Comparison of ENCODE assay signal across 10 cellular contexts in the genomic region with DNA sequence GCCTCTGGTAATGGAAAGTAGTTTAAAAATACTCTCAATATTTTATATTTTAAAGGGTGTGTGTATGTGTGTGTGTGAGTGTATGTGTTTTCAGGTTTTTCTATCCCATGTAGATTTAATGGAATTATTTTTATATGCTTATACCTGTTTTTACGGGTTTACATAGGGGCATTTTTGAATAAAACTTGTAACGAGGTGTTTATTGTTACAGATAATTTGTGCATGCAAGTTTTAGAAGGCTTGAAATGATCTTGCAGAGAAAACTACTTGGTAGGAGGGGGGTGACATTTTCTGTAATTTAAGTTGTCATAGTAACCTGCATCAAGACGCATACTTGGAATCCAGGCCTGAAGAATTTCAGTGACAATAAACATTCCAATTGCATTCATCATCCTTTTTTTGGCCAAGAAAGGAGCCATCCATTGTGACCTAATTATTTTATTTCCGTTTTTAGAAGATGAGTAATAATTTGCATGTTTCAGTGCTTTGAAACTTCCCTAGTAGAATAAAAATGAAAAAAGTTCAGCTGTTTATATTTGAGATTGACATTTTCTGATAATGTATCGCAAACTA. TPM values are rescaled to one million over a fixed set of nuclear protein-coding genes. Genes with fewer than 3 reads are reported as not detected.
DNase-seq lines count a peak whose midpoint lies in the region; ATAC-seq and TF ChIP-seq lines count a peak whose summit lies in the region.
"Had no signal": no experiment of that assay in that cellular context is flagged by ENCODE, and none has a peak within 500 bp of the region (broad histone marks: within the 10 kb centered on the region; RNA-seq: fewer than 3 reads in every experiment).

No MANE protein-coding gene starts in this region.

- no peaks in the 10 kb centered on the region for H3K27me3 ChIP-seq in RWPE2 (ENCODE audit: insufficient read depth, poor library complexity, severe bottlenecking)
- H3K27me3 ChIP-seq in psoas muscle (ENCODE audit: insufficient read depth in 3 of 3, low read length in 2 of 3), result no peaks in the 10 kb centered on the region
- H3K27me3 ChIP-seq in prostate gland (replicated peaks; ENCODE audit: insufficient read depth), result no peaks in the 10 kb centered on the region
- H3K27me3 ChIP-seq in BE2C, result no peaks in the 10 kb centered on the region
- H3K27me3 ChIP-seq: heart left ventricle, upper lobe of left lung had no signal

- H3K4me3 ChIP-seq in RWPE2 (ENCODE audit: severe bottlenecking) (no peak overlapping the region), fibroblast of pulmonary artery (replicated peaks; ENCODE audit: low read depth, low read length) (no peak overlapping the region), psoas muscle (no peak overlapping the region), prostate gland (no peak overlapping the region), BE2C (ENCODE audit: low read depth, low read length) (no peak overlapping the region)
- H3K4me3 ChIP-seq: heart left ventricle, upper lobe of left lung had no signal

- intact Hi-C loops in psoas muscle (cut with DNase I) (no loop called here), prostate gland (cut with DNase I) (no loop called here)

- H3K4me1 ChIP-seq in RWPE2 (ENCODE audit: insufficient read depth, poor library complexity, severe bottlenecking) (peaks cover 11% of the 10 kb centered on the region), psoas muscle (peaks cover 38% of the 10 kb centered on the region), prostate gland (replicated peaks) (peaks cover 2% of the 10 kb centered on the region), BE2C (no peaks in the 10 kb centered on the region)

- H3K36me3 ChIP-seq in RWPE2 (ENCODE audit: low read depth) (no peaks in the 10 kb centered on the region), psoas muscle (ENCODE audit: insufficient read depth in 1 of 2, low read depth in 1 of 2) (no peaks in the 10 kb centered on the region), prostate gland (no peaks in the 10 kb centered on the region), BE2C (no peaks in the 10 kb centered on the region)
- H3K36me3 ChIP-seq: upper lobe of left lung had no signal

- 44 to 58% (median 52%) methylated on average over 5 of the region's 5 CpGs for WGBS in psoas muscle, 3 donors
- 44% methylated on average over 5 of the region's 5 CpGs for WGBS in prostate gland

- ATAC-seq in RWPE2 (ENCODE audit: low read depth) (peak; percentile 48; the same call in 1 of the 3 replicates), psoas muscle (peak in 3 of 4 donors; percentile 49 to 51 (median 50))

- TF ChIP-seq CTCF in RWPE2 (IDR thresholded peaks at IDR 0.05; ENCODE audit: poor library complexity, severe bottlenecking) (no peak), fibroblast of pulmonary artery (IDR thresholded peaks at IDR 0.05; ENCODE audit: low read length, missing control alignments) (no peak), psoas muscle (IDR thresholded peaks at IDR 0.05) (no peak), prostate gland (IDR thresholded peaks at IDR 0.05) (no peak), BE2C (IDR thresholded peaks at IDR 0.05; ENCODE audit: low read depth, low read length) (no peak)

- DNase-seq in GM04503 (ENCODE audit: low read depth) (peak; percentile 96), RWPE2 (ENCODE audit: low spot score) (no peak), fibroblast of pulmonary artery (ENCODE audit: low read depth) (peak; percentile 97), psoas muscle (no peak), prostate gland (ENCODE audit: low spot score) (no peak), BE2C (no peak), NCI-H82 (lab: John Stamatoyannopoulos, UW) (no peak)
- DNase-seq in activated CD4-positive, alpha-beta T cell treated with anti-CD3 and anti-CD28 coated beads, Interleukin-2, amount 50 U/mL, for 4 hours, result no peak
- DNase-seq: heart left ventricle, upper lobe of left lung had no signal

- H3K27ac ChIP-seq in RWPE2 (ENCODE audit: poor library complexity, severe bottlenecking), result peak overlapping the region; percentile 18
- no peak overlapping the region for H3K27ac ChIP-seq in psoas muscle
- H3K27ac ChIP-seq in prostate gland, result no peak overlapping the region

- H3K9me3 ChIP-seq in RWPE2 (ENCODE audit: severe bottlenecking) (no peaks in the 10 kb centered on the region), psoas muscle (peaks cover 3% of the 10 kb centered on the region), prostate gland (no peaks in the 10 kb centered on the region), BE2C (no peaks in the 10 kb centered on the region)
- H3K9me3 ChIP-seq: upper lobe of left lung had no signal

- no peak for TF ChIP-seq POLR2A in prostate gland (IDR thresholded peaks at IDR 0.05)

RNA-seq across cellular contexts. Expression of a gene that starts 39.0 kb away (rescaled TPM):
- total RNA-seq in psoas muscle, result 10 to 100 TPM; 41.9 to 80.3 (median 54.2) TPM
- polyA plus RNA-seq in psoas muscle, result 10 to 100 TPM in 2 of 3 donors, 1 to 10 TPM in 1; 7.7 to 19.4 (median 14.6) TPM
- total RNA-seq in prostate gland, result 10 to 100 TPM; 26.0 to 62.1 TPM
- 1.3 TPM for polyA plus RNA-seq in BE2C (2012; ENCODE audit: insufficient read depth, insufficient read length, low read depth)

Comparison
In these comparisons a context has a peak if more than half of its experiments do, and no peak if none do; other contexts are left out.
1. DNase-seq: peak in GM04503 (single experiment) and fibroblast of pulmonary artery (single experiment); none in RWPE2 (single experiment), psoas muscle (0 of 2), prostate gland (single experiment), activated CD4-positive, alpha-beta T cell treated with anti-CD3 and anti-CD28 coated beads, Interleukin-2, amount 50 U/mL, for 4 hours (0 of 2), BE2C (single experiment) and NCI-H82 (single experiment).